In genomic region chr7:64794171-64794844, GRCh38 we compare ENCODE assay signal across 8 cellular contexts. TPM values are rescaled to one million over a fixed set of nuclear protein-coding genes. Genes with fewer than 3 reads are reported as not detected.
DNase-seq lines count a peak whose midpoint lies in the region; ATAC-seq and TF ChIP-seq lines count a peak whose summit lies in the region.

Gene ZNF138, plus strand, starts transcription at chr7:64794428. Its CDS starts 141 bp downstream, at chr7:64794569.

- no peaks in the 10 kb centered on the region for H3K27me3 Mint-ChIP-seq in activated T-helper 17 cell treated with anti-CD3 and anti-CD28 coated beads, Interleukin-2, amount 50 U/mL, for 72 hours
- H3K27me3 Mint-ChIP-seq in naive thymus-derived CD4-positive, alpha-beta T cell, result no peaks in the 10 kb centered on the region
- H3K27me3 Mint-ChIP-seq in stimulated activated memory B cell treated with anti-CD40 and anti-IgM and Interleukin-4, amounts not matched to agents 10 μg/mL and 1 μg/mL and 100 μg/mL, for 72 hours, result no peaks in the 10 kb centered on the region

- no peaks in the 10 kb centered on the region for H3K9me3 ChIP-seq in naive thymus-derived CD4-positive, alpha-beta T cell (ENCODE audit: control insufficient read depth in 2 of 3, low read length in 3 of 3)

- H3K27ac ChIP-seq in naive thymus-derived CD4-positive, alpha-beta T cell (ENCODE audit: low read depth, low read length), result peak within 1 kb of the TSS; percentile 83

- peak within 1 kb of the TSS; percentile 96 for H3K4me3 Mint-ChIP-seq in activated T-helper 17 cell treated with anti-CD3 and anti-CD28 coated beads, Interleukin-2, amount 50 U/mL, for 72 hours
- H3K4me3 Mint-ChIP-seq in naive thymus-derived CD4-positive, alpha-beta T cell, result peak within 1 kb of the TSS; percentile 92 to 99 (median 98)
- peak within 1 kb of the TSS; percentile 98 for H3K4me3 Mint-ChIP-seq in stimulated activated memory B cell treated with anti-CD40 and anti-IgM and Interleukin-4, amounts not matched to agents 10 μg/mL and 1 μg/mL and 100 μg/mL, for 72 hours

- peak within 1 kb of the TSS; percentile 96 for H3K27ac Mint-ChIP-seq in activated T-helper 17 cell treated with anti-CD3 and anti-CD28 coated beads, Interleukin-2, amount 50 U/mL, for 72 hours
- peak within 1 kb of the TSS; percentile 91 to 99 (median 98) for H3K27ac Mint-ChIP-seq in naive thymus-derived CD4-positive, alpha-beta T cell
- H3K27ac Mint-ChIP-seq in stimulated activated memory B cell treated with anti-CD40 and anti-IgM and Interleukin-4, amounts not matched to agents 10 μg/mL and 1 μg/mL and 100 μg/mL, for 72 hours, result peak within 1 kb of the TSS; percentile 97

- H3K36me3 Mint-ChIP-seq in activated T-helper 17 cell treated with anti-CD3 and anti-CD28 coated beads, Interleukin-2, amount 50 U/mL, for 72 hours (ENCODE audit: low read depth), result peaks cover 36% of the 10 kb centered on the region
- peaks cover 2 to 29% (median 25%) of the 10 kb centered on the region in 5 donors for H3K36me3 Mint-ChIP-seq in naive thymus-derived CD4-positive, alpha-beta T cell
- H3K36me3 Mint-ChIP-seq in stimulated activated memory B cell treated with anti-CD40 and anti-IgM and Interleukin-4, amounts not matched to agents 10 μg/mL and 1 μg/mL and 100 μg/mL, for 72 hours, result peaks cover 13% of the 10 kb centered on the region

- intact Hi-C loops in naive thymus-derived CD4-positive, alpha-beta T cell (cut with micrococcal nuclease), result loop anchor here (1.0 to 5.0 kb wide), 14 partner anchors 93 to 894 kb away; partner anchors contain the start of genes ERV3-1 (in 2 of the 2), ZNF107 (in 2 of the 2), ZNF273 (in 2 of the 2) and ZNF680 (in 2 of the 2)

- H3K4me1 Mint-ChIP-seq in activated T-helper 17 cell treated with anti-CD3 and anti-CD28 coated beads, Interleukin-2, amount 50 U/mL, for 72 hours, result peaks cover 10% of the 10 kb centered on the region
- H3K4me1 Mint-ChIP-seq in naive thymus-derived CD4-positive, alpha-beta T cell, result peaks cover 18 to 56% (median 44%) of the 10 kb centered on the region in 7 donors
- H3K4me1 Mint-ChIP-seq in stimulated activated memory B cell treated with anti-CD40 and anti-IgM and Interleukin-4, amounts not matched to agents 10 μg/mL and 1 μg/mL and 100 μg/mL, for 72 hours, result peaks cover 23% of the 10 kb centered on the region

- H3K4me1 ChIP-seq in naive thymus-derived CD4-positive, alpha-beta T cell (ENCODE audit: control insufficient read depth in 2 of 2, insufficient read depth in 2 of 2, low read length in 2 of 2), result peaks cover 9 to 17% of the 10 kb centered on the region in 2 donors

- CTCF ChIA-PET in naive thymus-derived CD4-positive, alpha-beta T cell (lab: Charles Lee), result interaction anchor here (0.6 to 0.9 kb wide), 3 partner anchors 93 to 483 kb away, joined by 3 to 4 read pairs (median 3); partner anchors contain the start of gene ZNF107

- peaks cover 0 to 8% (median 0%) of the 10 kb centered on the region in 3 experiments for H3K36me3 ChIP-seq in naive thymus-derived CD4-positive, alpha-beta T cell (ENCODE audit: control insufficient read depth in 2 of 3, insufficient read depth in 3 of 3, low read length in 3 of 3)

- POLR2A ChIA-PET in naive thymus-derived CD4-positive, alpha-beta T cell (lab: Charles Lee), result interaction anchor here (0.8 to 3.5 kb wide), 9 partner anchors 10 to 579 kb away, joined by 3 to 30 read pairs (median 6); partner anchors contain the start of genes ERV3-1, ZNF107, ZNF273 and ZNF680

- no peaks in the 10 kb centered on the region for H3K27me3 ChIP-seq in naive thymus-derived CD4-positive, alpha-beta T cell (ENCODE audit: control insufficient read depth in 2 of 2, insufficient read depth in 2 of 2, low read length in 2 of 2)

- peak within 1 kb of the TSS; percentile 87 for H3K4me3 ChIP-seq in fibroblast of mammary gland (ENCODE audit: control insufficient read depth, low read depth, low read length)
- H3K4me3 ChIP-seq in naive thymus-derived CD4-positive, alpha-beta T cell (ENCODE audit: low read length), result peak within 1 kb of the TSS; percentile 92

- H3K9me3 Mint-ChIP-seq in activated T-helper 17 cell treated with anti-CD3 and anti-CD28 coated beads, Interleukin-2, amount 50 U/mL, for 72 hours, result no peaks in the 10 kb centered on the region
- peaks cover 0 to 2% (median 0%) of the 10 kb centered on the region in 11 donors for H3K9me3 Mint-ChIP-seq in naive thymus-derived CD4-positive, alpha-beta T cell
- no peaks in the 10 kb centered on the region for H3K9me3 Mint-ChIP-seq in stimulated activated memory B cell treated with anti-CD40 and anti-IgM and Interleukin-4, amounts not matched to agents 10 μg/mL and 1 μg/mL and 100 μg/mL, for 72 hours

- no peak for TF ChIP-seq CTCF in fibroblast of mammary gland (conservative IDR thresholded peaks at IDR 0.05; ENCODE audit: control insufficient read depth, insufficient read depth, low read depth, low read length)

- ATAC-seq in activated T-helper 17 cell treated with anti-CD3 and anti-CD28 coated beads, Interleukin-2, amount 50 U/mL, for 72 hours (replicated peaks), result peak; percentile 100
- peak; percentile 100 for ATAC-seq in naive thymus-derived CD4-positive, alpha-beta T cell
- peak; percentile 100 for ATAC-seq in stimulated activated memory B cell treated with anti-CD40 and anti-IgM and Interleukin-4, amounts not matched to agents 10 μg/mL and 1 μg/mL and 100 μg/mL, for 72 hours

- DNase-seq in EH (ENCODE audit: low read depth), result peak; percentile 94
- peak; percentile 80 for DNase-seq in GOT3 (lab: John Stamatoyannopoulos, UW)
- peak; percentile 96 for DNase-seq in LHCN-M2 (ENCODE audit: low read depth)
- peak; percentile 95 for DNase-seq in RPMI7951 (ENCODE audit: low read depth)
- peak; percentile 91 for DNase-seq in fibroblast of mammary gland (ENCODE audit: low read depth)
- peak; percentile 76 to 96 (median 94) for DNase-seq in naive thymus-derived CD4-positive, alpha-beta T cell

RNA-seq across cellular contexts. Expression of gene ZNF138, which starts in this region (rescaled TPM):
- total RNA-seq in LHCN-M2 (2014; rRNA removed), result 9.1 and 11.3 TPM in 2 replicates
- polyA plus RNA-seq in LHCN-M2 (2012), result 2.0 TPM
- 7.0 and 8.8 TPM in 2 replicates for total RNA-seq in RPMI7951 (2014; rRNA removed; shearing (Covaris generic))
- 10 to 100 TPM; 11.4 to 12.0 TPM for total RNA-seq in activated T-helper 17 cell treated with anti-CD3 and anti-CD28 coated beads, Interleukin-2, amount 50 U/mL, for 72 hours
- total RNA-seq in naive thymus-derived CD4-positive, alpha-beta T cell, result 10 to 100 TPM in 4 of 5 experiments, 1 to 10 TPM in 1; 8.8 to 19.0 (median 10.6) TPM
- polyA plus RNA-seq in naive thymus-derived CD4-positive, alpha-beta T cell, result 10 to 100 TPM; 12.4 to 16.9 TPM

Comparison
In these comparisons a context has a peak if more than half of its experiments do, and no peak if none do; other contexts are left out.
1. Peak in every context shown above with its lines: DNase-seq, ATAC-seq, H3K4me3 ChIP-seq and H3K27ac ChIP-seq.